Comparison of ENCODE assay signal across 1 cellular context in the genomic region with DNA sequence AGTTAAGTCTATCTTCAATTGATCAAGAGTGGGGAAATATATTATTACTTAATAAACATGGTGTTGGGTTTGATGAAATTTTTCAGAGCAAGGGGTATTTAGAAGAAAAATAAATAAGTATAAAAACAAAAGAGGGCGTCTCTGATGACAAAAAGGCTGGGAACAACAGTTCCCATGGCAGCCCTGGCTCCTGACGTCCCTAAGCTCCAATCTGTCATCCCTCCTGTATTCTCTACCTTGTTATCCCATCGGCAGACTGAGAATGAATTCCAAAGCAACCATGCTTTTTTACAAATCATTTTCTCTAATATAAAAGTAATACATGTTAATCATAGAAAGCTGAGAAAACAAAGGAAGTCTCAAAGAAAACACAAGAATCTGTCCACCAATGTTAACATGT.
TF ChIP-seq lines count a peak whose summit lies in the region.

No MANE protein-coding gene starts in this region.

TF ChIP-seq in WTC11, 78 proteins besides CTCF, POLR2A, EP300 and RAD21 (continued from another document):
- no peak for TF ChIP-seq FOXP1 (CRISPR knock-in tag; IDR thresholded peaks at IDR 0.05; ENCODE audit: borderline replicate concordance)
- TF ChIP-seq, protein P1, sequence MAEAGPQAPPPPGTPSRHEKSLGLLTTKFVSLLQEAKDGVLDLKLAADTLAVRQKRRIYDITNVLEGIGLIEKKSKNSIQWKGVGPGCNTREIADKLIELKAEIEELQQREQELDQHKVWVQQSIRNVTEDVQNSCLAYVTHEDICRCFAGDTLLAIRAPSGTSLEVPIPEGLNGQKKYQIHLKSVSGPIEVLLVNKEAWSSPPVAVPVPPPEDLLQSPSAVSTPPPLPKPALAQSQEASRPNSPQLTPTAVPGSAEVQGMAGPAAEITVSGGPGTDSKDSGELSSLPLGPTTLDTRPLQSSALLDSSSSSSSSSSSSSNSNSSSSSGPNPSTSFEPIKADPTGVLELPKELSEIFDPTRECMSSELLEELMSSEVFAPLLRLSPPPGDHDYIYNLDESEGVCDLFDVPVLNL (CRISPR knock-in tag; IDR thresholded peaks at IDR 0.05; ENCODE audit: borderline replicate concordance, low read depth): no peak
- TF ChIP-seq ERG (CRISPR knock-in tag; IDR thresholded peaks at IDR 0.05): no peak
- TF ChIP-seq E2F5 (CRISPR knock-in tag; IDR thresholded peaks at IDR 0.05): no peak
- TF ChIP-seq, protein P2, sequence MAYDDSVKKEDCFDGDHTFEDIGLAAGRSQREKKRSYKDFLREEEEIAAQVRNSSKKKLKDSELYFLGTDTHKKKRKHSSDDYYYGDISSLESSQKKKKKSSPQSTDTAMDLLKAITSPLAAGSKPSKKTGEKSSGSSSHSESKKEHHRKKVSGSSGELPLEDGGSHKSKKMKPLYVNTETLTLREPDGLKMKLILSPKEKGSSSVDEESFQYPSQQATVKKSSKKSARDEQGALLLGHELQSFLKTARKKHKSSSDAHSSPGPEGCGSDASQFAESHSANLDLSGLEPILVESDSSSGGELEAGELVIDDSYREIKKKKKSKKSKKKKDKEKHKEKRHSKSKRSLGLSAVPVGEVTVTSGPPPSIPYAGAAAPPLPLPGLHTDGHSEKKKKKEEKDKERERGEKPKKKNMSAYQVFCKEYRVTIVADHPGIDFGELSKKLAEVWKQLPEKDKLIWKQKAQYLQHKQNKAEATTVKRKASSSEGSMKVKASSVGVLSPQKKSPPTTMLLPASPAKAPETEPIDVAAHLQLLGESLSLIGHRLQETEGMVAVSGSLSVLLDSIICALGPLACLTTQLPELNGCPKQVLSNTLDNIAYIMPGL (CRISPR knock-in tag; IDR thresholded peaks at IDR 0.05): no peak
- TF ChIP-seq E2F1 (CRISPR knock-in tag; IDR thresholded peaks at IDR 0.05): no peak
- TF ChIP-seq, protein P3, sequence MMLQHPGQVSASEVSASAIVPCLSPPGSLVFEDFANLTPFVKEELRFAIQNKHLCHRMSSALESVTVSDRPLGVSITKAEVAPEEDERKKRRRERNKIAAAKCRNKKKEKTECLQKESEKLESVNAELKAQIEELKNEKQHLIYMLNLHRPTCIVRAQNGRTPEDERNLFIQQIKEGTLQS (CRISPR knock-in tag; conservative IDR thresholded peaks at IDR 0.05): no peak
- TF ChIP-seq TCF7 (CRISPR knock-in tag; IDR thresholded peaks at IDR 0.05; ENCODE audit: low read depth): no peak
- TF ChIP-seq PRRX2 (CRISPR knock-in tag; IDR thresholded peaks at IDR 0.05): no peak
